ENCODE assay signal across 8 cellular contexts in genomic region chr14:87993485-87993809, GRCh38. TPM values are rescaled to one million over a fixed set of nuclear protein-coding genes. Genes with fewer than 3 reads are reported as not detected.
DNase-seq lines count a peak whose midpoint lies in the region; ATAC-seq, FAIRE-seq and TF ChIP-seq lines count a peak whose summit lies in the region.

No MANE protein-coding gene starts in this region.

- no peaks in the 10 kb centered on the region for H3K27me3 ChIP-seq in right atrium auricular region
- no peaks in the 10 kb centered on the region for H3K27me3 ChIP-seq in astrocyte (ENCODE audit: insufficient read depth, low read length)
- H3K27me3 ChIP-seq in vagina: no peaks in the 10 kb centered on the region

- H3K9me3 ChIP-seq in right atrium auricular region (no peaks in the 10 kb centered on the region), astrocyte (ENCODE audit: insufficient read depth, low read depth, low read length) (no peaks in the 10 kb centered on the region), vagina (no peaks in the 10 kb centered on the region)

- intact Hi-C loops in left ventricle myocardium superior (cut with micrococcal nuclease): no loop called here
- intact Hi-C loops in vagina (cut with DNase I): no loop called here

- H3K4me1 ChIP-seq in right atrium auricular region (peaks cover 0 to 33% of the 10 kb centered on the region in 2 donors), astrocyte (ENCODE audit: insufficient read depth, low read length) (peaks cover 11% of the 10 kb centered on the region), vagina (peaks cover 32% of the 10 kb centered on the region)

- TF ChIP-seq CTCF in right atrium auricular region (IDR thresholded peaks at IDR 0.05) (no peak), astrocyte (IDR thresholded peaks at IDR 0.05; ENCODE audit: insufficient read depth, low read depth, low read length) (no peak), vagina (IDR thresholded peaks at IDR 0.05) (no peak)

- FAIRE-seq in astrocyte (lab: Jason Lieb, UNC): no peak

- DNase-seq in right atrium auricular region (ENCODE audit: low spot score) (no peak), left ventricle myocardium superior (no peak), astrocyte (ENCODE audit: low read depth) (no peak), memory B cell (ENCODE audit: low spot score in 2 of 2) (no peak), vagina (ENCODE audit: extremely low spot score in 2 of 2) (no peak), NCI-H748 (lab: John Stamatoyannopoulos, UW; ENCODE audit: unreplicated experiment) (no peak), Kasumi-1 (lab: John Stamatoyannopoulos, UW) (no peak)
- DNase-seq in activated CD4-positive, alpha-beta T cell treated with anti-CD3 and anti-CD28 coated beads, Interleukin-2, amount 50 U/mL, for 1 hour: no peak

- ATAC-seq in left ventricle myocardium superior: no peak
- no peak for ATAC-seq in memory B cell (ENCODE audit: low read depth)

- no peak for TF ChIP-seq POLR2A in vagina (IDR thresholded peaks at IDR 0.05)

- H3K4me2 ChIP-seq in astrocyte (ENCODE audit: low read length): peak overlapping the region; percentile 90

- H3K27me3 Mint-ChIP-seq in astrocyte (ENCODE audit: low read depth, unreplicated experiment) (no peaks in the 10 kb centered on the region), memory B cell (no peaks in the 10 kb centered on the region)

- H3K27ac Mint-ChIP-seq in astrocyte (ENCODE audit: unreplicated experiment) (peak overlapping the region; percentile 96), memory B cell (peak overlapping the region; percentile 99)

- peaks cover 29% of the 10 kb centered on the region for H3K4me1 Mint-ChIP-seq in astrocyte (ENCODE audit: low read depth, unreplicated experiment)
- H3K4me1 Mint-ChIP-seq in memory B cell: peaks cover 34% of the 10 kb centered on the region

- no peaks in the 10 kb centered on the region for H3K36me3 Mint-ChIP-seq in astrocyte (ENCODE audit: low read depth, unreplicated experiment)
- H3K36me3 Mint-ChIP-seq in memory B cell: no peaks in the 10 kb centered on the region

- no peaks in the 10 kb centered on the region for H4K20me1 ChIP-seq in astrocyte (ENCODE audit: insufficient read depth, low read length)

- H3K4me3 ChIP-seq in right atrium auricular region (peak overlapping the region; percentile 69 to 89), astrocyte (ENCODE audit: insufficient read depth, low read depth, low read length) (peak overlapping the region; percentile 70), vagina (peak overlapping the region; percentile 59 to 87)

- H3K4me3 Mint-ChIP-seq in astrocyte (ENCODE audit: unreplicated experiment) (peak overlapping the region; percentile 79), memory B cell (peak overlapping the region; percentile 94)

- peak overlapping the region; percentile 87 for H3K9ac ChIP-seq in astrocyte (ENCODE audit: low read length)

- peak overlapping the region; percentile 96 to 97 for H3K27ac ChIP-seq in right atrium auricular region
- H3K27ac ChIP-seq in astrocyte (ENCODE audit: low read depth, low read length): peak overlapping the region; percentile 84
- peak overlapping the region; percentile 93 for H3K27ac ChIP-seq in vagina

- H3K79me2 ChIP-seq in astrocyte (ENCODE audit: insufficient read depth, low read length): no peaks in the 10 kb centered on the region

- peak overlapping the region; percentile 98 for H2AFZ ChIP-seq in astrocyte (ENCODE audit: low read depth, low read length)

- H3K36me3 ChIP-seq in right atrium auricular region: no peaks in the 10 kb centered on the region
- no peaks in the 10 kb centered on the region for H3K36me3 ChIP-seq in astrocyte (ENCODE audit: insufficient read depth, low read length)
- no peaks in the 10 kb centered on the region for H3K36me3 ChIP-seq in vagina

- H3K9me3 Mint-ChIP-seq in astrocyte (ENCODE audit: unreplicated experiment) (no peaks in the 10 kb centered on the region), memory B cell (no peaks in the 10 kb centered on the region)

RNA-seq across cellular contexts. Expression of gene GALC, which starts 0.5 kb away (rescaled TPM):
- total RNA-seq in right atrium auricular region: 10 to 100 TPM; 20.8 to 21.8 TPM
- 15.2 TPM for total RNA-seq in left ventricle myocardium superior
- total RNA-seq in astrocyte: 21.2 and 23.5 TPM in 2 replicates
- 18.7 TPM for total RNA-seq in vagina

RNA-seq across cellular contexts. Expression of gene GPR65, which starts 11.5 kb away (rescaled TPM):
- total RNA-seq in right atrium auricular region: 1 to 10 TPM in 1 of 2 donors, under 1 TPM in 1; 0.26 to 1.3 TPM
- 0.42 TPM for total RNA-seq in left ventricle myocardium superior
- 0.50 and 0.54 TPM in 2 replicates for total RNA-seq in astrocyte
- total RNA-seq in vagina: 1.2 TPM
